Comparison of ENCODE assay signal across 8 cellular contexts in genomic region chr9:114395196-114395595, GRCh38. TPM values are rescaled to one million over a fixed set of nuclear protein-coding genes. Genes with fewer than 3 reads are reported as not detected.
A peak's percentile ranks its signal among the peaks of the same experiment; 100 is the strongest.
DNase-seq lines count a peak whose midpoint lies in the region; ATAC-seq, FAIRE-seq and TF ChIP-seq lines count a peak whose summit lies in the region.

No MANE protein-coding gene starts in this region.

- no peaks in the 10 kb centered on the region for H3K9me3 ChIP-seq in left ventricle myocardium inferior (replicated peaks)
- H3K9me3 ChIP-seq in adipocyte (ENCODE audit: control insufficient read depth, low read length), result no peaks in the 10 kb centered on the region
- H3K9me3 ChIP-seq in muscle layer of duodenum (ENCODE audit: control insufficient read depth in 1 of 2, low read length in 2 of 2), result no peaks in the 10 kb centered on the region
- H3K9me3 ChIP-seq in upper lobe of right lung, result no peaks in the 10 kb centered on the region

- H3K27ac ChIP-seq in left ventricle myocardium inferior (replicated peaks) (peak overlapping the region; percentile 38), muscle layer of duodenum (ENCODE audit: low read length) (peak overlapping the region; percentile 61), upper lobe of right lung (peak overlapping the region; percentile 39)

- H3K4me3 ChIP-seq in left ventricle myocardium inferior (no peak overlapping the region), adipocyte (ENCODE audit: low read length) (peak overlapping the region; percentile 93), muscle layer of duodenum (ENCODE audit: low read depth in 1 of 2, low read length in 2 of 2) (no peak overlapping the region), upper lobe of right lung (no peak overlapping the region)

- ATAC-seq in left ventricle myocardium superior, result no peak
- ATAC-seq in upper lobe of right lung, result no peak

- H3K27me3 ChIP-seq in left ventricle myocardium inferior (ENCODE audit: low read depth), result no peaks in the 10 kb centered on the region
- H3K27me3 ChIP-seq in adipocyte (replicated peaks; ENCODE audit: control insufficient read depth, insufficient read depth, low read length), result no peaks in the 10 kb centered on the region
- no peaks in the 10 kb centered on the region for H3K27me3 ChIP-seq in muscle layer of duodenum (ENCODE audit: low read depth, low read length)
- H3K27me3 ChIP-seq in upper lobe of right lung, result no peaks in the 10 kb centered on the region

- FAIRE-seq in urothelium cell line (lab: Jason Lieb, UNC), result no peak

- peaks cover 21% of the 10 kb centered on the region for H3K4me1 Mint-ChIP-seq in progenitor cell of endocrine pancreas (ENCODE audit: low read depth)

- H3K9ac ChIP-seq in adipocyte (ENCODE audit: low read length), result peak overlapping the region; percentile 96

- no peak overlapping the region for H3K27ac Mint-ChIP-seq in progenitor cell of endocrine pancreas

- intact Hi-C loops in left ventricle myocardium inferior (cut with micrococcal nuclease), result no loop called here
- intact Hi-C loops in left ventricle myocardium superior (cut with micrococcal nuclease), result no loop called here
- intact Hi-C loops in upper lobe of right lung (cut with DNase I), result no loop called here

- no peak overlapping the region for H3K4me3 Mint-ChIP-seq in progenitor cell of endocrine pancreas (ENCODE audit: low read depth)

- no peaks in the 10 kb centered on the region for H3K9me3 Mint-ChIP-seq in progenitor cell of endocrine pancreas (ENCODE audit: low read depth)

- TF ChIP-seq CTCF in left ventricle myocardium inferior (IDR thresholded peaks at IDR 0.05; ENCODE audit: borderline replicate concordance) (no peak), upper lobe of right lung (IDR thresholded peaks at IDR 0.05) (no peak), progenitor cell of endocrine pancreas (IDR thresholded peaks at IDR 0.05; ENCODE audit: unreplicated experiment) (no peak)

- H3K36me3 ChIP-seq in left ventricle myocardium inferior, result no peaks in the 10 kb centered on the region
- H3K36me3 ChIP-seq in adipocyte (ENCODE audit: control insufficient read depth, insufficient read depth, low read length, severe bottlenecking), result peaks cover 3% of the 10 kb centered on the region
- H3K36me3 ChIP-seq in muscle layer of duodenum (ENCODE audit: control insufficient read depth in 1 of 2, insufficient read depth in 2 of 2, low read length in 2 of 2), result no peaks in the 10 kb centered on the region
- no peaks in the 10 kb centered on the region for H3K36me3 ChIP-seq in upper lobe of right lung

- no peaks in the 10 kb centered on the region for H3K27me3 Mint-ChIP-seq in progenitor cell of endocrine pancreas

- DNase-seq in left ventricle myocardium inferior (no peak), left ventricle myocardium superior (no peak), adipocyte (ENCODE audit: low read depth) (peak; percentile 19), upper lobe of right lung (no peak), urothelium cell line (ENCODE audit: low spot score) (no peak), progenitor cell of endocrine pancreas (ENCODE audit: low spot score, unreplicated experiment) (no peak), superior temporal gyrus (ENCODE audit: extremely low spot score) (no peak)

- H3K4me1 ChIP-seq in left ventricle myocardium inferior (peaks cover 36% of the 10 kb centered on the region), adipocyte (ENCODE audit: control insufficient read depth, insufficient read depth, low read length) (peaks cover 74% of the 10 kb centered on the region), muscle layer of duodenum (ENCODE audit: control insufficient read depth in 1 of 2, insufficient read depth in 2 of 2, low read length in 2 of 2) (peaks cover 10 to 27% of the 10 kb centered on the region in 2 donors), upper lobe of right lung (peaks cover 42% of the 10 kb centered on the region)

- no peaks in the 10 kb centered on the region for H3K36me3 Mint-ChIP-seq in progenitor cell of endocrine pancreas (ENCODE audit: insufficient read depth)

RNA-seq across cellular contexts. Expression of gene AKNA, which starts 7.4 kb away (rescaled TPM):
- total RNA-seq in left ventricle myocardium inferior (6.3 TPM), left ventricle myocardium superior (5.1 TPM), upper lobe of right lung (54.7 TPM), progenitor cell of endocrine pancreas (19.3 and 24.6 TPM in 2 replicates)
